23 cellular contexts compared by ENCODE assay signal in genomic region chr6:35428421-35429149, GRCh38. TPM values are rescaled to one million over a fixed set of nuclear protein-coding genes. Genes with fewer than 3 reads are reported as not detected.
A peak's percentile ranks its signal among the peaks of the same experiment; 100 is the strongest.
DNase-seq lines count a peak whose midpoint lies in the region; ATAC-seq, FAIRE-seq and TF ChIP-seq lines count a peak whose summit lies in the region.
"Had no signal": no experiment of that assay in that cellular context is flagged by ENCODE, and none has a peak within 500 bp of the region (broad histone marks: within the 10 kb centered on the region; RNA-seq: fewer than 3 reads in every experiment).

No MANE protein-coding gene starts in this region.

- no peak overlapping the region for H3K23ac ChIP-seq in mesenchymal stem cell (ENCODE audit: low read length in 2 of 2)

- no peak overlapping the region for H4K91ac ChIP-seq in mesenchymal stem cell (ENCODE audit: low read length)

- no peaks in the 10 kb centered on the region for H3K9me1 ChIP-seq in endothelial cell of umbilical vein (replicated peaks; ENCODE audit: control insufficient read depth, extremely low read depth, insufficient read depth, low read length)

- CTCF ChIA-PET in endothelial cell of umbilical vein (lab: Charles Lee) = interaction anchor here (1.1 to 12.7 kb wide), 6 partner anchors 8 to 84 kb away, joined by 4 to 228 read pairs (median 8); partner anchors contain the start of gene RPL10A

- BruUV-seq in endothelial cell of umbilical vein (replicated peaks; lab: Mats Ljungman, UMichigan) = no TSS peak

- FAIRE-seq in endothelial cell of umbilical vein (lab: Jason Lieb, UNC) = peak; percentile 71
- FAIRE-seq: A549, D721Med, GM18507, islet of Langerhans, urothelium cell line had no signal

- no peak overlapping the region for H2BK15ac ChIP-seq in mesenchymal stem cell (ENCODE audit: low read depth, poor library complexity, severe bottlenecking)

- no peak overlapping the region for H3K4me2 ChIP-seq in BLaER1 treated with 17β-estradiol and CSF1 and Interleukin-3, amounts not matched to agents 10 nM and 100 nM
- H3K4me2 ChIP-seq in endothelial cell of umbilical vein (ENCODE audit: insufficient read depth, low read length) = peak overlapping the region; percentile 80
- no peak overlapping the region for H3K4me2 ChIP-seq in mesenchymal stem cell (ENCODE audit: low read length, poor library complexity, severe bottlenecking)
- H3K4me2 ChIP-seq: A549 had no signal

- POLR2A ChIA-PET in endothelial cell of umbilical vein (lab: Charles Lee) = no interaction called here

- H3K9ac ChIP-seq in BLaER1 treated with 17β-estradiol and CSF1 and Interleukin-3, amounts not matched to agents 10 nM and 100 nM = no peak overlapping the region
- H3K9ac ChIP-seq in endothelial cell of umbilical vein (replicated peaks; ENCODE audit: extremely low read depth, insufficient read depth, low read length) (peak overlapping the region; percentile 61), mesenchymal stem cell (ENCODE audit: low read length) (no peak overlapping the region)

- H2AK5ac ChIP-seq in mesenchymal stem cell (ENCODE audit: low read length, severe bottlenecking) = no peak overlapping the region

- H3K27ac ChIP-seq in BLaER1 treated with 17β-estradiol and CSF1 and Interleukin-3, amounts not matched to agents 10 nM and 100 nM = no peak overlapping the region
- H3K27ac ChIP-seq in SJSA1 (peak overlapping the region; percentile 98), endothelial cell of umbilical vein (ENCODE audit: insufficient read depth, low read depth, low read length) (peak overlapping the region; percentile 98), mesenchymal stem cell (ENCODE audit: low read length, poor library complexity, severe bottlenecking) (peak overlapping the region; percentile 21)
- H3K27ac ChIP-seq: A549, suprapubic skin had no signal

- no peak for DNase-seq in SJSA1 (ENCODE audit: low read depth in 1 of 2, low spot score in 2 of 2)
- DNase-seq in endothelial cell of umbilical vein (ENCODE audit: low read depth, low spot score) = peak; percentile 46
- peak; percentile 44 for DNase-seq in mesenchymal stem cell
- no peak for DNase-seq in LoVo (ENCODE audit: low spot score)
- DNase-seq in NCI-H345 (lab: John Stamatoyannopoulos, UW) = no peak
- no peak for DNase-seq in NCI-H1436 (lab: John Stamatoyannopoulos, UW)
- DNase-seq: activated CD4-positive, CD25-positive, alpha-beta regulatory T cell treated with anti-CD3 and anti-CD28 coated beads, Interleukin-2, amount 50 U/mL, for 72 hours; activated T-cell treated with anti-CD3 and anti-CD28 coated beads, Interleukin-2, amount 50 U/mL, for 72 hours; C1 segment of cervical spinal cord; hippocampal formation; NCI-H1105; NCI-H510A; T-helper 9 cell had no signal

- dilution Hi-C loops in endothelial cell of umbilical vein (cut with MboI; ENCODE audit: extremely low pct_ligation_motif_present, low sequenced_read_pairs) = no loop called here

- no peaks in the 10 kb centered on the region for H3K27me3 ChIP-seq in BLaER1 treated with 17β-estradiol and CSF1 and Interleukin-3, amounts not matched to agents 10 nM and 100 nM
- H3K27me3 ChIP-seq in SJSA1 (replicated peaks) (no peaks in the 10 kb centered on the region), endothelial cell of umbilical vein (ENCODE audit: control insufficient read depth in 2 of 2, insufficient read depth in 2 of 2, low read length in 2 of 2) (no peaks in the 10 kb centered on the region), mesenchymal stem cell (ENCODE audit: control insufficient read depth in 1 of 2, insufficient read depth in 1 of 2, low read length in 2 of 2) (no peaks in the 10 kb centered on the region)
- H3K27me3 ChIP-seq: suprapubic skin had no signal

- WGBS in mesenchymal stem cell = 77% methylated on average over 10 of the region's 10 CpGs

- H3K4me3 ChIP-seq in BLaER1 treated with 17β-estradiol and CSF1 and Interleukin-3, amounts not matched to agents 10 nM and 100 nM = peak overlapping the region in 7 of 10 experiments; percentile 12 to 33 (median 23); a peak in 7 of 20 replicates
- H3K4me3 ChIP-seq in SJSA1 (no peak overlapping the region), endothelial cell of umbilical vein (replicated peaks in 1 of 3; ENCODE audit: insufficient read depth in 1 of 3, low read depth in 1 of 3, low read length in 3 of 3) (no peak overlapping the region), mesenchymal stem cell (ENCODE audit: insufficient read depth in 1 of 2, low read depth in 1 of 2, low read length in 2 of 2) (peak overlapping the region in 1 of 2 experiments; percentile 24)
- H3K4me3 ChIP-seq: A549, lung, suprapubic skin had no signal

- TF ChIP-seq CTCF in endothelial cell of umbilical vein (IDR thresholded peaks at IDR 0.05; ENCODE audit: extremely low read depth in 1 of 2, insufficient read depth in 1 of 2, low read depth in 1 of 2, low read length in 2 of 2) = no peak

- H3K79me1 ChIP-seq in mesenchymal stem cell (replicated peaks; ENCODE audit: low read length, poor library complexity, severe bottlenecking) = no peaks in the 10 kb centered on the region

- H2AFZ ChIP-seq in endothelial cell of umbilical vein (ENCODE audit: low read depth, low read length) = no peak overlapping the region
- no peak overlapping the region for H2AFZ ChIP-seq in mesenchymal stem cell (ENCODE audit: low read depth, low read length)

- H3K9me3 ChIP-seq in BLaER1 treated with 17β-estradiol and CSF1 and Interleukin-3, amounts not matched to agents 10 nM and 100 nM (replicated peaks in 1 of 11) = peaks cover 34 to 43% (median 36%) of the 10 kb centered on the region in 11 experiments
- no peaks in the 10 kb centered on the region; the same call in 1 of the 2 replicates for H3K9me3 ChIP-seq in SJSA1 (replicated peaks)
- peaks cover 2% of the 10 kb centered on the region for H3K9me3 ChIP-seq in endothelial cell of umbilical vein (replicated peaks; ENCODE audit: control insufficient read depth, insufficient read depth, low read length)
- peaks cover 15% of the 10 kb centered on the region for H3K9me3 ChIP-seq in mesenchymal stem cell (ENCODE audit: control insufficient read depth, low read length)

- H4K20me1 ChIP-seq in BLaER1 treated with 17β-estradiol and CSF1 and Interleukin-3, amounts not matched to agents 10 nM and 100 nM = no peaks in the 10 kb centered on the region
- no peaks in the 10 kb centered on the region for H4K20me1 ChIP-seq in endothelial cell of umbilical vein (replicated peaks; ENCODE audit: control insufficient read depth, extremely low read depth, insufficient read depth, low read length)

- no peak overlapping the region for H2BK12ac ChIP-seq in mesenchymal stem cell (ENCODE audit: low read length in 2 of 2)

- H4K8ac ChIP-seq in mesenchymal stem cell (ENCODE audit: low read length) = no peak overlapping the region

- peak overlapping the region in 1 of 2 experiments; percentile 37 for H3K14ac ChIP-seq in mesenchymal stem cell (ENCODE audit: low read length in 2 of 2)

- intact Hi-C loops in endothelial cell of umbilical vein (cut with micrococcal nuclease) = loop anchor here (1.0 to 5.0 kb wide), 2 partner anchors 86 to 239 kb away; partner anchors contain the start of gene PPARD

- peaks cover 30 to 42% (median 39%) of the 10 kb centered on the region in 10 experiments for H3K4me1 ChIP-seq in BLaER1 treated with 17β-estradiol and CSF1 and Interleukin-3, amounts not matched to agents 10 nM and 100 nM
- H3K4me1 ChIP-seq in SJSA1 (replicated peaks) = peaks cover 53% of the 10 kb centered on the region
- peaks cover 48% of the 10 kb centered on the region for H3K4me1 ChIP-seq in endothelial cell of umbilical vein (ENCODE audit: control insufficient read depth, extremely low read depth, insufficient read depth, low read length)
- H3K4me1 ChIP-seq in mesenchymal stem cell (ENCODE audit: control insufficient read depth, insufficient read depth, low read depth, low read length) = peaks cover 38% of the 10 kb centered on the region
- H3K4me1 ChIP-seq: A549, suprapubic skin had no signal

- no peak overlapping the region for H2BK5ac ChIP-seq in mesenchymal stem cell (ENCODE audit: low read depth, low read length, poor library complexity, severe bottlenecking)

- no peak for ATAC-seq in GM19035 (IDR thresholded peaks at IDR 0.05; ENCODE audit: unreplicated experiment)
- ATAC-seq: A549; activated T-cell treated with anti-CD3 and anti-CD28 coated beads, Interleukin-2, amount 50 U/mL, for 72 hours; stimulated activated effector memory CD8-positive, alpha-beta T cell treated with anti-CD3 and anti-CD28 coated beads, Interleukin-12 subunit alpha, Interleukin-12 subunit beta, amount 100 ng/mL, for 72 hours had no signal

- H3K18ac ChIP-seq in mesenchymal stem cell (ENCODE audit: low read depth in 1 of 2, low read length in 2 of 2) = peak overlapping the region; percentile 16 to 84

- H3K79me2 ChIP-seq in endothelial cell of umbilical vein (ENCODE audit: control insufficient read depth, insufficient read depth, low read length) = no peaks in the 10 kb centered on the region

- TF ChIP-seq POLR2A in endothelial cell of umbilical vein (IDR thresholded peaks at IDR 0.05; ENCODE audit: low read depth, low read length) = no peak

- no peak overlapping the region for H3K4ac ChIP-seq in mesenchymal stem cell (ENCODE audit: low read depth in 1 of 2, low read length in 2 of 2)

- H3K36me3 ChIP-seq in BLaER1 treated with 17β-estradiol and CSF1 and Interleukin-3, amounts not matched to agents 10 nM and 100 nM = peaks cover 25 to 66% (median 50%) of the 10 kb centered on the region in 11 experiments
- peaks cover 43% of the 10 kb centered on the region for H3K36me3 ChIP-seq in SJSA1
- peaks cover 0 to 7% of the 10 kb centered on the region in 2 experiments for H3K36me3 ChIP-seq in endothelial cell of umbilical vein (ENCODE audit: control insufficient read depth in 2 of 2, extremely low read depth in 1 of 2, insufficient read depth in 2 of 2, low read length in 2 of 2)
- H3K36me3 ChIP-seq in mesenchymal stem cell (ENCODE audit: control insufficient read depth in 1 of 2, insufficient read depth in 2 of 2, low read depth in 1 of 2, low read length in 2 of 2) = peaks cover 28 to 41% of the 10 kb centered on the region in 2 experiments

- H2BK120ac ChIP-seq in mesenchymal stem cell (ENCODE audit: low read depth, low read length) = no peak overlapping the region

RNA-seq across cellular contexts. Expression of gene FANCE, which starts 23.6 kb away (rescaled TPM):
- total RNA-seq in SJSA1 (2014; rRNA removed; shearing (Covaris generic)) = 16.3 and 20.2 TPM in 2 replicates
- 11.0 and 12.7 TPM in 2 replicates for total RNA-seq in endothelial cell of umbilical vein
- polyA plus RNA-seq in endothelial cell of umbilical vein = 9.1 and 9.5 TPM in 2 replicates
- 10.2 and 11.4 TPM in 2 replicates for polyA plus RNA-seq in endothelial cell of umbilical vein (2011; cell fraction: cytosol; rRNA removed)
- 7.8 and 8.5 TPM in 2 replicates for polyA plus RNA-seq in endothelial cell of umbilical vein (2011; cell fraction: nucleus; rRNA removed)
- 4.8 and 5.8 TPM in 2 replicates for polyA plus RNA-seq in endothelial cell of umbilical vein (2012)
- 7.3 and 9.4 TPM in 2 replicates for polyA minus RNA-seq in endothelial cell of umbilical vein
- polyA minus RNA-seq in endothelial cell of umbilical vein (2011; cell fraction: cytosol; rRNA and poly(A)+ RNA removed) = 13.1 TPM
- 2.0 and 2.8 TPM in 2 replicates for polyA minus RNA-seq in endothelial cell of umbilical vein (2011; cell fraction: nucleus; rRNA and poly(A)+ RNA removed)
- 2.3 TPM for polyA plus RNA-seq in mesenchymal stem cell (2013, experiment 1 of 2)
- polyA plus RNA-seq in mesenchymal stem cell (2013, experiment 2 of 2) = 2.3 TPM

RNA-seq across cellular contexts. Expression of gene RPL10A, which starts 39.6 kb away (rescaled TPM):
- 983 and 1,383 TPM in 2 replicates for total RNA-seq in SJSA1 (2014; rRNA removed; shearing (Covaris generic))
- total RNA-seq in endothelial cell of umbilical vein = 1,327 and 1,339 TPM in 2 replicates
- polyA plus RNA-seq in endothelial cell of umbilical vein = 1,956 and 2,053 TPM in 2 replicates
- polyA plus RNA-seq in endothelial cell of umbilical vein (2011; cell fraction: cytosol; rRNA removed) = 2,740 and 3,664 TPM in 2 replicates
- polyA plus RNA-seq in endothelial cell of umbilical vein (2011; cell fraction: nucleus; rRNA removed) = 979 and 1,138 TPM in 2 replicates
- polyA plus RNA-seq in endothelial cell of umbilical vein (2012) = 2,181 and 2,192 TPM in 2 replicates
- 780 and 808 TPM in 2 replicates for polyA minus RNA-seq in endothelial cell of umbilical vein
- polyA minus RNA-seq in endothelial cell of umbilical vein (2011; cell fraction: cytosol; rRNA and poly(A)+ RNA removed) = 702 TPM
- polyA minus RNA-seq in endothelial cell of umbilical vein (2011; cell fraction: nucleus; rRNA and poly(A)+ RNA removed) = 141 and 181 TPM in 2 replicates
- 1,727 TPM for polyA plus RNA-seq in mesenchymal stem cell (2013, experiment 1 of 2)
- polyA plus RNA-seq in mesenchymal stem cell (2013, experiment 2 of 2) = 1,711 TPM

Comparison
In these comparisons a context has a peak if more than half of its experiments do, and no peak if none do; other contexts are left out.
1. H3K27ac ChIP-seq: peak in SJSA1 (single experiment), endothelial cell of umbilical vein (single experiment) and mesenchymal stem cell (single experiment); none in BLaER1 treated with 17β-estradiol and CSF1 and Interleukin-3, amounts not matched to agents 10 nM and 100 nM (0 of 11).
2. H3K4me3 ChIP-seq: peak in BLaER1 treated with 17β-estradiol and CSF1 and Interleukin-3, amounts not matched to agents 10 nM and 100 nM (7 of 10); none in SJSA1 (single experiment) and endothelial cell of umbilical vein (0 of 3).
3. DNase-seq: peak in endothelial cell of umbilical vein (single experiment) and mesenchymal stem cell (single experiment); none in SJSA1 (0 of 2), LoVo (single experiment), NCI-H345 (single experiment) and NCI-H1436 (single experiment).